8 cellular contexts compared by ENCODE assay signal in the genomic region with DNA sequence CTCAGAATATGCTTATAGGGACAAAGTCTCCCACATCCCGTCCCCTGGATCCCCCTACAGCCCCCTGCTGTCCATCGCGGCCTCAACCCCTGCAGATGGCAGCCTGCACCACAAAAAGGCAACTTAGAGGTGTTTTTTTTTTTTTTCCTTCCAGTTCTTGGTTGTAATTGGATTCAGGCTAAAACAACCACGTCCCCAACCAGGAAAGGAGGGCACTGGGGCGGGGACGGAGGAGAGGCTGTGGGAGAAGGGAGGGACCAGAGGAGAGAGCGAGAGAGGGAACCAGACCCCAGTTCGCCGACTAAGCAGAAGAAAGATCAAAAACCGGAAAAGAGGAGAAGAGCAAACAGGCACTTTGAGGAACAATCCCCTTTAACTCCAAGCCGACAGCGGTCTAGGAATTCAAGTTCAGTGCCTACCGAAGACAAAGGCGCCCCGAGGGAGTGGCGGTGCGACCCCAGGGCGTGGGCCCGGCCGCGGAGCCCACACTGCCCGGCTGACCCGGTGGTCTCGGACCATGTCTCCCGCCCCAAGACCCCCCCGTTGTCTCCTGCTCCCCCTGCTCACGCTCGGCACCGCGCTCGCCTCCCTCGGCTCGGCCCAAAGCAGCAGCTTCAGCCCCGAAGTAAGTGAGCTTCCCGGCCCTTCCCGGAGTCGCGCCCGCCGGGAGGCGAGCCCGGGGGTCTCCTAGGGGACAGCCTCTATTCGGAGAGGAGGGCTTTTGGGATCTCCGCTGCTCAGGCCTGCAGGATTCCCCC. TPM values are rescaled to one million over a fixed set of nuclear protein-coding genes. Genes with fewer than 3 reads are reported as not detected.
DNase-seq lines count a peak whose midpoint lies in the region; ATAC-seq and TF ChIP-seq lines count a peak whose summit lies in the region.

A gene (plus strand): TSS at position 285 of the 758 bp plus-strand sequence. CDS start 233 bp downstream, at position 518.

- H3K27me3 ChIP-seq in HUES64 (ENCODE audit: insufficient read depth, low read length) (peaks cover 15% of the 10 kb centered on the region), rectal smooth muscle tissue (ENCODE audit: control insufficient read depth, insufficient read depth, low read length) (no peaks in the 10 kb centered on the region)

- no peak for ATAC-seq in HG02759 (IDR thresholded peaks at IDR 0.05; ENCODE audit: unreplicated experiment)

- peak; percentile 65 for TF ChIP-seq CTCF in AG10803 (conservative IDR thresholded peaks at IDR 0.05; ENCODE audit: low read length)

- peak; percentile 91 for DNase-seq in AG10803 (ENCODE audit: low read depth)
- DNase-seq in astrocyte of the hippocampus (ENCODE audit: low read depth, low spot score), result peak; percentile 93
- DNase-seq in hepatic stellate cell (ENCODE audit: low spot score), result peak; percentile 95
- no peak for DNase-seq in activated CD4-positive, CD25-positive, alpha-beta regulatory T cell (lab: John Stamatoyannopoulos, UW)
- DNase-seq in stimulated activated CD4-positive, alpha-beta T cell treated with anti-CD3 and anti-CD28 coated beads, Interleukin-12 subunit alpha, Interleukin-12 subunit beta, amount 100 ng/mL, for 4 hours, result no peak

- H3K4me1 ChIP-seq in HUES64 (ENCODE audit: insufficient read depth, low read length) (peaks cover 23% of the 10 kb centered on the region), rectal smooth muscle tissue (ENCODE audit: control insufficient read depth, insufficient read depth, low read length) (peaks cover 15% of the 10 kb centered on the region)

- H3K27ac ChIP-seq in HUES64 (ENCODE audit: low read depth, low read length) (peak within 1 kb of the TSS; percentile 68; the same call in 1 of the 2 replicates), rectal smooth muscle tissue (ENCODE audit: low read depth, low read length) (peak within 1 kb of the TSS; percentile 96)

- peaks cover 37% of the 10 kb centered on the region for H3K36me3 ChIP-seq in HUES64 (ENCODE audit: insufficient read depth, low read length)
- peaks cover 10% of the 10 kb centered on the region for H3K36me3 ChIP-seq in rectal smooth muscle tissue (ENCODE audit: control insufficient read depth, insufficient read depth, low read length)

- H3K4me3 ChIP-seq in AG10803 (ENCODE audit: low read length) (peak within 1 kb of the TSS; percentile 93), HUES64 (ENCODE audit: low read length) (peak within 1 kb of the TSS; percentile 79), rectal smooth muscle tissue (ENCODE audit: low read length) (peak within 1 kb of the TSS; percentile 94)

- H3K9ac ChIP-seq in HUES64 (ENCODE audit: low read depth, low read length), result peak within 1 kb of the TSS; percentile 87
- peak within 1 kb of the TSS; percentile 91 for H3K9ac ChIP-seq in rectal smooth muscle tissue (ENCODE audit: low read length)

- under 1% methylated on average over 43 of the region's 44 CpGs for WGBS in HUES64

- H3K9me3 ChIP-seq in HUES64 (ENCODE audit: insufficient read depth, low read depth, low read length), result no peaks in the 10 kb centered on the region

RNA-seq across cellular contexts. Expression of the gene that starts here (rescaled TPM):
- polyA plus RNA-seq in HUES64 (2013, experiment 1 of 2), result 34.2 TPM
- polyA plus RNA-seq in HUES64 (2013, experiment 2 of 2), result 40.1 TPM

Comparison
In these comparisons a context has a peak if more than half of its experiments do, and no peak if none do; other contexts are left out.
1. DNase-seq: peak in AG10803 (single experiment), astrocyte of the hippocampus (single experiment) and hepatic stellate cell (single experiment); none in activated CD4-positive, CD25-positive, alpha-beta regulatory T cell (0 of 4) and stimulated activated CD4-positive, alpha-beta T cell treated with anti-CD3 and anti-CD28 coated beads, Interleukin-12 subunit alpha, Interleukin-12 subunit beta, amount 100 ng/mL, for 4 hours (single experiment).
2. Peak in every context shown above with its lines, with median percentiles within 50 percentile points of each other: H3K4me3 ChIP-seq.